Comparison of ENCODE assay signal across 15 cellular contexts in the genomic region with DNA sequence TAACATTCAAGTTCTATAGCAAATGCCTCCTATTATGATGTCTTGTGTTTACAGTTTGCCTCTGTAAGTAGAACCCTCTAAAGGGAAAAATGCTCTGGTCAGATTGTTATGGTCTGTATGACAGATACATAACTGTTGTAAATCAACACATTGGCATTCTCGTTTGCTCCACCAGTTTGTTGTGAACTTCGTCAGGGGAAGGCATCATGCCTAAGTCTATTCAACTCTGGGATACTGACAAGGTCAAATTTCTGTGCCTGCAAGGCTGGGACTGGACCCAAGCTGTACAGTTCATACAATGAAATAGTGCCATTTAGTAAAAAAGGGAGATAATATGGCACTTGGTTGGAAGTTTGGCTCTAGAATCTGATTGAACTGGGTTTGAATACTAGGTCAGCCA.
DNase-seq lines count a peak whose midpoint lies in the region; ATAC-seq and TF ChIP-seq lines count a peak whose summit lies in the region.
"Had no signal": no experiment of that assay in that cellular context is flagged by ENCODE, and none has a peak within 500 bp of the region (broad histone marks: within the 10 kb centered on the region; RNA-seq: fewer than 3 reads in every experiment).

No MANE protein-coding gene starts in this region.

- H4K20me1 ChIP-seq in IMR-90 (ENCODE audit: insufficient read depth, low read length): no peaks in the 10 kb centered on the region; the same call in 1 of the 2 replicates

- no peaks in the 10 kb centered on the region for H3K27me3 Mint-ChIP-seq in CD14-positive monocyte (ENCODE audit: low read depth in 3 of 3)

- peak overlapping the region; percentile 90; the same call in 1 of the 2 replicates for H2BK20ac ChIP-seq in IMR-90 (ENCODE audit: low read depth, low read length)

- H3K56ac ChIP-seq in IMR-90 (ENCODE audit: extremely low read depth, insufficient read depth, low read length): no peak overlapping the region

- peak overlapping the region; percentile 90 for H2BK15ac ChIP-seq in IMR-90 (ENCODE audit: low read depth, low read length)

- H3K27me3 ChIP-seq in IMR-90 (ENCODE audit: control insufficient read depth, insufficient read depth, low read length): no peaks in the 10 kb centered on the region
- H3K27me3 ChIP-seq in breast epithelium: no peaks in the 10 kb centered on the region
- H3K27me3 ChIP-seq in psoas muscle (ENCODE audit: insufficient read depth in 3 of 3, low read length in 2 of 3): no peaks in the 10 kb centered on the region

- no peak overlapping the region for H2AFZ ChIP-seq in IMR-90 (replicated peaks; ENCODE audit: low read length, poor library complexity)

- H3K9me3 ChIP-seq in IMR-90 (ENCODE audit: control insufficient read depth, insufficient read depth, low read length): no peaks in the 10 kb centered on the region
- H3K9me3 ChIP-seq in breast epithelium: no peaks in the 10 kb centered on the region
- H3K9me3 ChIP-seq in psoas muscle: no peaks in the 10 kb centered on the region

- H3K4me1 ChIP-seq in IMR-90 (ENCODE audit: control insufficient read depth, insufficient read depth, low read length) (peaks cover 15% of the 10 kb centered on the region), breast epithelium (peaks cover 0 to 21% of the 10 kb centered on the region in 2 donors), psoas muscle (peaks cover 38% of the 10 kb centered on the region)

- intact Hi-C loops in CD14-positive monocyte (cut with micrococcal nuclease): loop anchor here (10.0 kb wide), 3 partner anchors 247 to 583 kb away; a partner anchor contains a TSS
- intact Hi-C loops in IMR-90 (cut with micrococcal nuclease): no loop called here
- intact Hi-C loops in breast epithelium (cut with DNase I; ENCODE audit: low total_unique reads): no loop called here
- intact Hi-C loops in psoas muscle (cut with DNase I): loop anchor here in 1 of 2 donors (2.0 kb wide), 1 partner anchor 21 kb away; no protein-coding TSS in a partner anchor

- H3K9me1 ChIP-seq in IMR-90 (ENCODE audit: insufficient read depth, low read length): peaks cover 5% of the 10 kb centered on the region; the same call in 1 of the 2 replicates

- TF ChIP-seq POLR2A in IMR-90 (IDR thresholded peaks at IDR 0.05; ENCODE audit: low read depth, low read length) (no peak), breast epithelium (IDR thresholded peaks at IDR 0.05) (no peak)

- H4K8ac ChIP-seq in IMR-90 (ENCODE audit: low read depth in 2 of 2, low read length in 2 of 2): peak overlapping the region in 1 of 2 experiments; percentile 83; a peak in 1 of 4 replicates

- no peak overlapping the region for H3K4me2 ChIP-seq in IMR-90 (ENCODE audit: low read depth, low read length)

- CTCF ChIA-PET in IMR-90 (lab: Yijun Ruan, JAX): no interaction called here

- no peak for TF ChIP-seq RAD21 in IMR-90 (IDR thresholded peaks at IDR 0.05; ENCODE audit: low read length)

- peak overlapping the region; percentile 64 for H4K5ac ChIP-seq in IMR-90 (ENCODE audit: low read depth, low read length)

- ATAC-seq in IMR-90 (ENCODE audit: low read depth) (no peak), psoas muscle (no peak), GM19455 (IDR thresholded peaks at IDR 0.05; ENCODE audit: unreplicated experiment) (no peak), HG02798 (IDR thresholded peaks at IDR 0.05; ENCODE audit: poor library complexity, unreplicated experiment) (no peak)
- ATAC-seq: esophagus mucosa, PC-3 had no signal

- H4K91ac ChIP-seq in IMR-90 (ENCODE audit: insufficient read depth, low read depth, low read length): peak overlapping the region; percentile 53; the same call in 1 of the 2 replicates

- H3K4me3 ChIP-seq in IMR-90 (ENCODE audit: insufficient read depth, low read depth, low read length) (no peak overlapping the region), breast epithelium (no peak overlapping the region), psoas muscle (no peak overlapping the region)
- H3K4me3 ChIP-seq: lung had no signal

- H3K14ac ChIP-seq in IMR-90 (replicated peaks; ENCODE audit: low read depth, low read length): peak overlapping the region; percentile 96; the same call in 1 of the 2 replicates

- DNase-seq in CD14-positive monocyte (ENCODE audit: low spot score) (no peak), IMR-90 (no peak), breast epithelium (ENCODE audit: low spot score in 2 of 2) (no peak), psoas muscle (no peak), ecto neural progenitor cell (ENCODE audit: low spot score) (no peak), NCI-H1694 treated with DMSO at 0.1 percent for 48 hours (lab: John Stamatoyannopoulos, UW) (no peak)
- DNase-seq: activated T-cell treated with anti-CD3 and anti-CD28 coated beads for 4 hours, NCI-H1436, NCI-H446, PC-3, SW 1271 had no signal

- dilution Hi-C loops in IMR-90 (cut with HindIII; ENCODE audit: low sequenced_read_pairs, unreplicated experiment): no loop called here

- H3K9me3 Mint-ChIP-seq in CD14-positive monocyte: no peaks in the 10 kb centered on the region

- peak overlapping the region; percentile 84; the same call in 1 of the 2 replicates for H3K23ac ChIP-seq in IMR-90 (ENCODE audit: low read depth, low read length)

- peaks cover 38% of the 10 kb centered on the region for H3K4me1 Mint-ChIP-seq in CD14-positive monocyte

- H2BK120ac ChIP-seq in IMR-90 (ENCODE audit: low read depth, low read length): peak overlapping the region; percentile 61; the same call in 1 of the 2 replicates

- 0 out of 4 replicates have a peak, but pooled peaks cover 0 to 3% of the 10 kb centered on the region in 2 experiments for H3K79me1 ChIP-seq in IMR-90 (ENCODE audit: low read depth in 1 of 2, low read length in 2 of 2)

- H3K27ac ChIP-seq in IMR-90 (ENCODE audit: insufficient read depth, low read length) (no peak overlapping the region; the same call in 1 of the 2 replicates), breast epithelium (peak overlapping the region; percentile 14 to 79), psoas muscle (peak overlapping the region; percentile 73)

- peak overlapping the region; percentile 85 for H3K4ac ChIP-seq in IMR-90 (ENCODE audit: low read depth, low read length)

- no peak overlapping the region for H3K4me3 Mint-ChIP-seq in CD14-positive monocyte

- no peak overlapping the region for H2AK9ac ChIP-seq in IMR-90 (replicated peaks; ENCODE audit: low read depth, low read length, poor library complexity)

- H3K18ac ChIP-seq in IMR-90 (ENCODE audit: low read depth, low read length): peak overlapping the region; percentile 98; the same call in 1 of the 2 replicates

- TF ChIP-seq CTCF in CD14-positive monocyte (IDR thresholded peaks at IDR 0.05): no peak
- no peak for TF ChIP-seq CTCF in IMR-90 (conservative IDR thresholded peaks at IDR 0.05; ENCODE audit: low read depth, low read length)
- no peak for TF ChIP-seq CTCF in breast epithelium (IDR thresholded peaks at IDR 0.05)
- TF ChIP-seq CTCF in psoas muscle (IDR thresholded peaks at IDR 0.05): no peak

- BruUV-seq in IMR-90 (replicated peaks; lab: Mats Ljungman, UMichigan): no TSS peak

- POLR2A ChIA-PET in IMR-90 (lab: Charles Lee; ENCODE audit: unreplicated experiment): no interaction called here

- peak overlapping the region in 6 of 7 donors; percentile 2 to 98 (median 46) for H3K27ac Mint-ChIP-seq in CD14-positive monocyte

- H3K36me3 Mint-ChIP-seq in CD14-positive monocyte: no peaks in the 10 kb centered on the region

- H2AK5ac ChIP-seq in IMR-90 (ENCODE audit: low read depth, low read length): peak overlapping the region; percentile 59

- no peak overlapping the region for H3K9ac ChIP-seq in IMR-90 (ENCODE audit: low read depth, low read length)

- 86% methylated on average over 1 of the region's 2 CpGs; no CpG with 5 or more reads in 1 of the 2 experiments for WGBS in IMR-90 (ENCODE audit: extremely low coverage in 2 of 2, insufficient read length in 1 of 2), 2 experiments
- WGBS in psoas muscle, 3 donors: 22 to 31% (median 28%) methylated on average over 2 of the region's 2 CpGs

- no peaks in the 10 kb centered on the region for H3K36me3 ChIP-seq in IMR-90 (ENCODE audit: control insufficient read depth, insufficient read depth, low read length)
- H3K36me3 ChIP-seq in breast epithelium: no peaks in the 10 kb centered on the region
- H3K36me3 ChIP-seq in psoas muscle (ENCODE audit: insufficient read depth in 1 of 2, low read depth in 1 of 2): no peaks in the 10 kb centered on the region

- in situ Hi-C loops in IMR-90 (cut with MboI; ENCODE audit: low sequenced_read_pairs): no loop called here

- H2BK5ac ChIP-seq in IMR-90 (ENCODE audit: low read depth, low read length, poor library complexity, severe bottlenecking): peak overlapping the region; percentile 70

TF ChIP-seq in IMR-90, 13 proteins besides CTCF, POLR2A, EP300 and RAD21:
- TF ChIP-seq RCOR1 (IDR thresholded peaks at IDR 0.05; ENCODE audit: insufficient replicate concordance, low read length): no peak
- TF ChIP-seq CEBPB (IDR thresholded peaks at IDR 0.05; ENCODE audit: low read depth, low read length): no peak
- TF ChIP-seq CHD1 (IDR thresholded peaks at IDR 0.05; ENCODE audit: low read depth, low read length): no peak
- no peak for TF ChIP-seq BHLHE40 (IDR thresholded peaks at IDR 0.05; ENCODE audit: low read depth, low read length)
- no peak for TF ChIP-seq RFX5 (IDR thresholded peaks at IDR 0.05; ENCODE audit: low read depth, low read length)
- no peak for TF ChIP-seq NFE2L2 (IDR thresholded peaks at IDR 0.05; ENCODE audit: low read depth, low read length)

Comparison
In these comparisons a context has a peak if more than half of its experiments do, and no peak if none do; other contexts are left out.
1. intact Hi-C loops: an anchor here in CD14-positive monocyte (10.0 kb wide); none called in IMR-90 and breast epithelium.